1 cellular context compared by ENCODE assay signal in the genomic region with DNA sequence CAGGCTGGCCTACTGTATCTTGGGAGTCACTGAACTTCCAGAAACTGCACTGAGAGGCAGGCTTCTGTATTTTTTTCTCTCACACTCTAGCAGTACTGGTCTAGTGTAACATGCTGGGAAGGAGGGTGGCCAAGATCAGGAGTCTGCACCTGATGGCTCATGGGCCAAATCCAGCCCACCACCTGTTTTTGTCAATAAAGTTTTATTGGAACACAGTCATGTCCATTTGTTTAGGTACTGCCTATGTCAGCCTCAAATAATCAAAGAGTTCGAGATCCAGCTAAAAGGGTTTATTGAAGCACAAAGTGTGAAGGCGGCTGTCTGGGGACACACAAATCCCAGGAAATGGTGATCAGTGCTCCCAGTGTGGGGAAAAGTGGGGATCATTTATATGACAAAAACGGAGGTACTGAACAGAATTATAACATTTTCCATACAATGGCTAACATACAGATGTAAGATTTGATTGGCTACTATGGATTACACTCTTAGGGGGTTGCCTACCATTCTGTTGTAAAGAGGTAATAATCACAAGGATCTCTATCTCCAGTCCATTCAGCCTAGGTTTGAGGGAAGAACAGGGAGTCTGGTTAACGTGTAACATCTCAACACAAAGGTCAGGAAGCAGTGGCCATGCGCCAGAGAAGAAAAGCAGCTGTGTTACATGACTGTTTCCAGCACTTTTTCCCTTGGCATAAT.
TF ChIP-seq lines count a peak whose summit lies in the region.

No MANE protein-coding gene starts in this region.

TF ChIP-seq in HepG2, 621 proteins besides CTCF, POLR2A, EP300 and RAD21 (continued from another document and continues in another):
- TF ChIP-seq, protein P1, sequence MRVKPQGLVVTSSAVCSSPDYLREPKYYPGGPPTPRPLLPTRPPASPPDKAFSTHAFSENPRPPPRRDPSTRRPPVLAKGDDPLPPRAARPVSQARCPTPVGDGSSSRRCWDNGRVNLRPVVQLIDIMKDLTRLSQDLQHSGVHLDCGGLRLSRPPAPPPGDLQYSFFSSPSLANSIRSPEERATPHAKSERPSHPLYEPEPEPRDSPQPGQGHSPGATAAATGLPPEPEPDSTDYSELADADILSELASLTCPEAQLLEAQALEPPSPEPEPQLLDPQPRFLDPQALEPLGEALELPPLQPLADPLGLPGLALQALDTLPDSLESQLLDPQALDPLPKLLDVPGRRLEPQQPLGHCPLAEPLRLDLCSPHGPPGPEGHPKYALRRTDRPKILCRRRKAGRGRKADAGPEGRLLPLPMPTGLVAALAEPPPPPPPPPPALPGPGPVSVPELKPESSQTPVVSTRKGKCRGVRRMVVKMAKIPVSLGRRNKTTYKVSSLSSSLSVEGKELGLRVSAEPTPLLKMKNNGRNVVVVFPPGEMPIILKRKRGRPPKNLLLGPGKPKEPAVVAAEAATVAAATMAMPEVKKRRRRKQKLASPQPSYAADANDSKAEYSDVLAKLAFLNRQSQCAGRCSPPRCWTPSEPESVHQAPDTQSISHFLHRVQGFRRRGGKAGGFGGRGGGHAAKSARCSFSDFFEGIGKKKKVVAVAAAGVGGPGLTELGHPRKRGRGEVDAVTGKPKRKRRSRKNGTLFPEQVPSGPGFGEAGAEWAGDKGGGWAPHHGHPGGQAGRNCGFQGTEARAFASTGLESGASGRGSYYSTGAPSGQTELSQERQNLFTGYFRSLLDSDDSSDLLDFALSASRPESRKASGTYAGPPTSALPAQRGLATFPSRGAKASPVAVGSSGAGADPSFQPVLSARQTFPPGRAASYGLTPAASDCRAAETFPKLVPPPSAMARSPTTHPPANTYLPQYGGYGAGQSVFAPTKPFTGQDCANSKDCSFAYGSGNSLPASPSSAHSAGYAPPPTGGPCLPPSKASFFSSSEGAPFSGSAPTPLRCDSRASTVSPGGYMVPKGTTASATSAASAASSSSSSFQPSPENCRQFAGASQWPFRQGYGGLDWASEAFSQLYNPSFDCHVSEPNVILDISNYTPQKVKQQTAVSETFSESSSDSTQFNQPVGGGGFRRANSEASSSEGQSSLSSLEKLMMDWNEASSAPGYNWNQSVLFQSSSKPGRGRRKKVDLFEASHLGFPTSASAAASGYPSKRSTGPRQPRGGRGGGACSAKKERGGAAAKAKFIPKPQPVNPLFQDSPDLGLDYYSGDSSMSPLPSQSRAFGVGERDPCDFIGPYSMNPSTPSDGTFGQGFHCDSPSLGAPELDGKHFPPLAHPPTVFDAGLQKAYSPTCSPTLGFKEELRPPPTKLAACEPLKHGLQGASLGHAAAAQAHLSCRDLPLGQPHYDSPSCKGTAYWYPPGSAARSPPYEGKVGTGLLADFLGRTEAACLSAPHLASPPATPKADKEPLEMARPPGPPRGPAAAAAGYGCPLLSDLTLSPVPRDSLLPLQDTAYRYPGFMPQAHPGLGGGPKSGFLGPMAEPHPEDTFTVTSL (CRISPR knock-in tag; IDR thresholded peaks at IDR 0.05; ENCODE audit: borderline replicate concordance) = no peak
- TF ChIP-seq IRX3 (CRISPR knock-in tag; IDR thresholded peaks at IDR 0.05; ENCODE audit: borderline replicate concordance, low read depth) (no peak), ZNF512 (CRISPR knock-in tag; IDR thresholded peaks at IDR 0.05) (no peak), ZNF773 (CRISPR knock-in tag; IDR thresholded peaks at IDR 0.05; ENCODE audit: borderline replicate concordance) (no peak), WIZ (CRISPR knock-in tag; IDR thresholded peaks at IDR 0.05) (no peak), ZNF772 (CRISPR knock-in tag; IDR thresholded peaks at IDR 0.05) (no peak), ZNF567 (CRISPR knock-in tag; IDR thresholded peaks at IDR 0.05; ENCODE audit: borderline replicate concordance) (no peak), SIX1 (CRISPR knock-in tag; IDR thresholded peaks at IDR 0.05; ENCODE audit: borderline replicate concordance) (no peak), MAFK (conservative IDR thresholded peaks at IDR 0.05 in 1 of 2, IDR thresholded peaks at IDR 0.05 in 1 of 2; ENCODE audit: low read length in 2 of 2) (no peak), ARID3A (IDR thresholded peaks at IDR 0.05; ENCODE audit: low read depth, low read length) (no peak), EZH2 (conservative IDR thresholded peaks at IDR 0.05; ENCODE audit: low read depth, low read length) (no peak), ZNF574 (CRISPR knock-in tag; IDR thresholded peaks at IDR 0.05) (peak; percentile 44; the same call in 1 of the 2 replicates), MAFF (IDR thresholded peaks at IDR 0.05; ENCODE audit: low read depth, low read length) (no peak), ATF5 (CRISPR knock-in tag; IDR thresholded peaks at IDR 0.05; ENCODE audit: low read depth) (no peak), ELF1 (CRISPR knock-in tag; IDR thresholded peaks at IDR 0.05) (peak; percentile 16; the same call in 1 of the 2 replicates), RBFOX2 (IDR thresholded peaks at IDR 0.05; ENCODE audit: low read depth, low read length) (peak; percentile 68), ZNF367 (CRISPR knock-in tag; IDR thresholded peaks at IDR 0.05; ENCODE audit: borderline replicate concordance) (no peak), BCL3 (CRISPR knock-in tag; IDR thresholded peaks at IDR 0.05) (no peak), ZNF136 (CRISPR knock-in tag; IDR thresholded peaks at IDR 0.05; ENCODE audit: low read depth) (no peak), ZNF557 (CRISPR knock-in tag; IDR thresholded peaks at IDR 0.05) (no peak), ZNF256 (CRISPR knock-in tag; conservative IDR thresholded peaks at IDR 0.05) (0 out of 2 replicates have a peak, but pooled peaks have one; percentile 16), HOXA9 (CRISPR knock-in tag; IDR thresholded peaks at IDR 0.05; ENCODE audit: borderline replicate concordance) (no peak), ZNF496 (CRISPR knock-in tag; IDR thresholded peaks at IDR 0.05; ENCODE audit: insufficient replicate concordance) (no peak), IKZF4 (CRISPR knock-in tag; IDR thresholded peaks at IDR 0.05; ENCODE audit: borderline replicate concordance, low read depth, not compliant biosample characterization) (no peak), SPEN (CRISPR knock-in tag; IDR thresholded peaks at IDR 0.05; ENCODE audit: low read depth) (0 out of 2 replicates have a peak, but pooled peaks have one; percentile 20), ZNF776 (CRISPR knock-in tag; IDR thresholded peaks at IDR 0.05) (no peak), MIXL1 (CRISPR knock-in tag; IDR thresholded peaks at IDR 0.05) (no peak), ZNF274 (CRISPR knock-in tag; IDR thresholded peaks at IDR 0.05) (no peak)
- TF ChIP-seq, protein P2, sequence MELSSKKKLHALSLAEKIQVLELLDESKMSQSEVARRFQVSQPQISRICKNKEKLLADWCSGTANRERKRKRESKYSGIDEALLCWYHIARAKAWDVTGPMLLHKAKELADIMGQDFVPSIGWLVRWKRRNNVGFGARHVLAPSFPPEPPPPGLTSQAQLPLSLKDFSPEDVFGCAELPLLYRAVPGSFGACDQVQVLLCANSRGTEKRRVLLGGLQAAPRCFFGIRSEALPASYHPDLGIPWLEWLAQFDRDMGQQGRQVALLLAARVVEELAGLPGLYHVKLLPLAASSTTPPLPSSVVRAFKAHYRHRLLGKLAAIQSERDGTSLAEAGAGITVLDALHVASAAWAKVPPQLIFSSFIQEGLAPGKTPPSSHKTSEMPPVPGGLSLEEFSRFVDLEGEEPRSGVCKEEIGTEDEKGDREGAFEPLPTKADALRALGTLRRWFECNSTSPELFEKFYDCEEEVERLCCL (CRISPR knock-in tag; IDR thresholded peaks at IDR 0.05; ENCODE audit: borderline replicate concordance) = no peak
- TF ChIP-seq, protein P3, sequence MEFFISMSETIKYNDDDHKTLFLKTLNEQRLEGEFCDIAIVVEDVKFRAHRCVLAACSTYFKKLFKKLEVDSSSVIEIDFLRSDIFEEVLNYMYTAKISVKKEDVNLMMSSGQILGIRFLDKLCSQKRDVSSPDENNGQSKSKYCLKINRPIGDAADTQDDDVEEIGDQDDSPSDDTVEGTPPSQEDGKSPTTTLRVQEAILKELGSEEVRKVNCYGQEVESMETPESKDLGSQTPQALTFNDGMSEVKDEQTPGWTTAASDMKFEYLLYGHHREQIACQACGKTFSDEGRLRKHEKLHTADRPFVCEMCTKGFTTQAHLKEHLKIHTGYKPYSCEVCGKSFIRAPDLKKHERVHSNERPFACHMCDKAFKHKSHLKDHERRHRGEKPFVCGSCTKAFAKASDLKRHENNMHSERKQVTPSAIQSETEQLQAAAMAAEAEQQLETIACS (CRISPR knock-in tag; IDR thresholded peaks at IDR 0.05) = no peak
- TF ChIP-seq, protein P4, sequence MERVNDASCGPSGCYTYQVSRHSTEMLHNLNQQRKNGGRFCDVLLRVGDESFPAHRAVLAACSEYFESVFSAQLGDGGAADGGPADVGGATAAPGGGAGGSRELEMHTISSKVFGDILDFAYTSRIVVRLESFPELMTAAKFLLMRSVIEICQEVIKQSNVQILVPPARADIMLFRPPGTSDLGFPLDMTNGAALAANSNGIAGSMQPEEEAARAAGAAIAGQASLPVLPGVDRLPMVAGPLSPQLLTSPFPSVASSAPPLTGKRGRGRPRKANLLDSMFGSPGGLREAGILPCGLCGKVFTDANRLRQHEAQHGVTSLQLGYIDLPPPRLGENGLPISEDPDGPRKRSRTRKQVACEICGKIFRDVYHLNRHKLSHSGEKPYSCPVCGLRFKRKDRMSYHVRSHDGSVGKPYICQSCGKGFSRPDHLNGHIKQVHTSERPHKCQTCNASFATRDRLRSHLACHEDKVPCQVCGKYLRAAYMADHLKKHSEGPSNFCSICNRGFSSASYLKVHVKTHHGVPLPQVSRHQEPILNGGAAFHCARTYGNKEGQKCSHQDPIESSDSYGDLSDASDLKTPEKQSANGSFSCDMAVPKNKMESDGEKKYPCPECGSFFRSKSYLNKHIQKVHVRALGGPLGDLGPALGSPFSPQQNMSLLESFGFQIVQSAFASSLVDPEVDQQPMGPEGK (CRISPR knock-in tag; IDR thresholded peaks at IDR 0.05) = no peak
- TF ChIP-seq, protein P5, sequence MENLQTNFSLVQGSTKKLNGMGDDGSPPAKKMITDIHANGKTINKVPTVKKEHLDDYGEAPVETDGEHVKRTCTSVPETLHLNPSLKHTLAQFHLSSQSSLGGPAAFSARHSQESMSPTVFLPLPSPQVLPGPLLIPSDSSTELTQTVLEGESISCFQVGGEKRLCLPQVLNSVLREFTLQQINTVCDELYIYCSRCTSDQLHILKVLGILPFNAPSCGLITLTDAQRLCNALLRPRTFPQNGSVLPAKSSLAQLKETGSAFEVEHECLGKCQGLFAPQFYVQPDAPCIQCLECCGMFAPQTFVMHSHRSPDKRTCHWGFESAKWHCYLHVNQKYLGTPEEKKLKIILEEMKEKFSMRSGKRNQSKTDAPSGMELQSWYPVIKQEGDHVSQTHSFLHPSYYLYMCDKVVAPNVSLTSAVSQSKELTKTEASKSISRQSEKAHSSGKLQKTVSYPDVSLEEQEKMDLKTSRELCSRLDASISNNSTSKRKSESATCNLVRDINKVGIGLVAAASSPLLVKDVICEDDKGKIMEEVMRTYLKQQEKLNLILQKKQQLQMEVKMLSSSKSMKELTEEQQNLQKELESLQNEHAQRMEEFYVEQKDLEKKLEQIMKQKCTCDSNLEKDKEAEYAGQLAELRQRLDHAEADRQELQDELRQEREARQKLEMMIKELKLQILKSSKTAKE (CRISPR knock-in tag; IDR thresholded peaks at IDR 0.05; ENCODE audit: borderline replicate concordance) = no peak
